ENCODE assay signal across 9 cellular contexts in genomic region chr12:48001426-48002178, GRCh38. TPM values are rescaled to one million over a fixed set of nuclear protein-coding genes. Genes with fewer than 3 reads are reported as not detected.
DNase-seq lines count a peak whose midpoint lies in the region; ATAC-seq, FAIRE-seq and TF ChIP-seq lines count a peak whose summit lies in the region.
"Had no signal": no experiment of that assay in that cellular context is flagged by ENCODE, and none has a peak within 500 bp of the region (broad histone marks: within the 10 kb centered on the region; RNA-seq: fewer than 3 reads in every experiment).

No MANE protein-coding gene starts in this region.

- no peak overlapping the region for H3K27ac ChIP-seq in CD4-positive, CD25-positive, alpha-beta regulatory T cell (ENCODE audit: insufficient read depth, low read length, poor library complexity, severe bottlenecking)
- H3K27ac ChIP-seq in gastroesophageal sphincter = peak overlapping the region in 3 of 4 donors; percentile 4 to 46 (median 17)
- H3K27ac ChIP-seq in ovary = no peak overlapping the region

- H3K36me3 ChIP-seq in CD4-positive, CD25-positive, alpha-beta regulatory T cell (ENCODE audit: control insufficient read depth, insufficient read depth, low read length) = no peaks in the 10 kb centered on the region
- H3K36me3 ChIP-seq in gastroesophageal sphincter = no peaks in the 10 kb centered on the region
- H3K36me3 ChIP-seq in ovary = no peaks in the 10 kb centered on the region

- peaks cover 51% of the 10 kb centered on the region for H3K27me3 ChIP-seq in CD4-positive, CD25-positive, alpha-beta regulatory T cell (ENCODE audit: control insufficient read depth, insufficient read depth, low read length)
- H3K27me3 ChIP-seq in gastroesophageal sphincter (peaks cover 96% of the 10 kb centered on the region), ovary (peaks cover 2% of the 10 kb centered on the region)

- no peak for ATAC-seq in CD4-positive, CD25-positive, alpha-beta regulatory T cell (ENCODE audit: low read depth in 2 of 2)
- ATAC-seq in WTC11 (peak; percentile 57), gastroesophageal sphincter (peak; percentile 65), HG03571 (IDR thresholded peaks at IDR 0.05; ENCODE audit: unreplicated experiment) (no peak)

- TF ChIP-seq POLR2A in gastroesophageal sphincter (IDR thresholded peaks at IDR 0.05) (no peak), ovary (IDR thresholded peaks at IDR 0.05) (no peak)

- peaks cover 11 to 39% (median 22%) of the 10 kb centered on the region in 4 donors for H3K4me1 Mint-ChIP-seq in CD4-positive, CD25-positive, alpha-beta regulatory T cell
- H3K4me1 Mint-ChIP-seq in WTC11 = peaks cover 67% of the 10 kb centered on the region

- intact Hi-C loops in ovary (cut with DNase I) = no loop called here

- no peaks in the 10 kb centered on the region for H3K36me3 Mint-ChIP-seq in CD4-positive, CD25-positive, alpha-beta regulatory T cell
- no peaks in the 10 kb centered on the region for H3K36me3 Mint-ChIP-seq in WTC11

- no peak for FAIRE-seq in HTR-8/SVneo (lab: Jason Lieb, UNC)

- peak overlapping the region; percentile 41 to 86 (median 81) for H3K4me3 Mint-ChIP-seq in CD4-positive, CD25-positive, alpha-beta regulatory T cell
- H3K4me3 Mint-ChIP-seq in WTC11 = peak overlapping the region; percentile 81

- WGBS in gastroesophageal sphincter (ENCODE audit: low coverage in 1 of 2), 2 donors = 0% methylated on average over 8 of the region's 51 CpGs; no CpG with 5 or more reads in 1 of the 2 donors
- WGBS in ovary, 3 donors = 0 to 1% (median 0%) methylated on average over 51 of the region's 51 CpGs

- CTCF ChIA-PET in WTC11 (lab: Charles Lee) = interaction anchor here (0.5 to 4.0 kb wide), 8 partner anchors 20 to 243 kb away, joined by 3 to 18 read pairs (median 6); partner anchors contain the start of genes RAPGEF3, TMEM106C and VDR

- no peak overlapping the region for H3K27ac Mint-ChIP-seq in CD4-positive, CD25-positive, alpha-beta regulatory T cell
- no peak overlapping the region for H3K27ac Mint-ChIP-seq in WTC11

- TF ChIP-seq EP300 in gastroesophageal sphincter (IDR thresholded peaks at IDR 0.05) (no peak), ovary (IDR thresholded peaks at IDR 0.05) (no peak)

- POLR2A ChIA-PET in WTC11 (lab: Charles Lee) = interaction anchor here (0.6 to 1.0 kb wide), 2 partner anchors 30 to 87 kb away, joined by 3 read pairs; no protein-coding TSS in a partner anchor

- no peaks in the 10 kb centered on the region for H3K9me3 ChIP-seq in CD4-positive, CD25-positive, alpha-beta regulatory T cell (ENCODE audit: control insufficient read depth in 2 of 2, low read length in 2 of 2)
- H3K9me3 ChIP-seq in gastroesophageal sphincter (no peaks in the 10 kb centered on the region), ovary (no peaks in the 10 kb centered on the region)

- H3K4me3 ChIP-seq in CD4-positive, CD25-positive, alpha-beta regulatory T cell (ENCODE audit: low read depth, low read length) = no peak overlapping the region
- H3K4me3 ChIP-seq in gastroesophageal sphincter = peak overlapping the region; percentile 20 to 51
- H3K4me3 ChIP-seq in ovary = peak overlapping the region; percentile 39

- no peak for TF ChIP-seq CTCF in WTC11 (IDR thresholded peaks at IDR 0.05)
- no peak for TF ChIP-seq CTCF in gastroesophageal sphincter (IDR thresholded peaks at IDR 0.05)
- TF ChIP-seq CTCF in ovary (IDR thresholded peaks at IDR 0.05) = no peak

- H3K4me1 ChIP-seq in CD4-positive, CD25-positive, alpha-beta regulatory T cell (ENCODE audit: control insufficient read depth, insufficient read depth, low read length, poor library complexity, severe bottlenecking) = peaks cover 37% of the 10 kb centered on the region
- H3K4me1 ChIP-seq in gastroesophageal sphincter = peaks cover 6 to 47% (median 34%) of the 10 kb centered on the region in 3 donors
- H3K4me1 ChIP-seq in ovary (ENCODE audit: insufficient read depth) = peaks cover 13% of the 10 kb centered on the region

- peaks cover 0 to 2% (median 0%) of the 10 kb centered on the region in 7 donors for H3K9me3 Mint-ChIP-seq in CD4-positive, CD25-positive, alpha-beta regulatory T cell
- H3K9me3 Mint-ChIP-seq in WTC11 = no peaks in the 10 kb centered on the region

- no peak for DNase-seq in CD4-positive, CD25-positive, alpha-beta regulatory T cell
- DNase-seq in HTR-8/SVneo (ENCODE audit: insufficient read length, low spot score) = peak; percentile 52
- peak; percentile 78 for DNase-seq in WTC11 (ENCODE audit: low spot score)
- peak in 2 of 5 donors; percentile 55 to 56 for DNase-seq in ovary
- no peak for DNase-seq in SKM-1 treated with dmso at 0.1 percent for 144 hours (lab: John Stamatoyannopoulos, UW; ENCODE audit: unreplicated experiment)
- no peak for DNase-seq in NCI-H1436 treated with DMSO at 0.1 percent for 48 hours (lab: John Stamatoyannopoulos, UW)

- H3K27me3 Mint-ChIP-seq in CD4-positive, CD25-positive, alpha-beta regulatory T cell = peaks cover 90% of the 10 kb centered on the region
- peaks cover 100% of the 10 kb centered on the region for H3K27me3 Mint-ChIP-seq in WTC11 (ENCODE audit: low read depth)

TF ChIP-seq in WTC11, 78 proteins besides CTCF, POLR2A, EP300 and RAD21 (continues in another document):
- TF ChIP-seq NR3C1 (CRISPR knock-in tag; conservative IDR thresholded peaks at IDR 0.05; ENCODE audit: low read depth) (no peak), SMAD4 (CRISPR knock-in tag; IDR thresholded peaks at IDR 0.05) (no peak), ETV6 (CRISPR knock-in tag; IDR thresholded peaks at IDR 0.05) (no peak), FOXK1 (CRISPR knock-in tag; IDR thresholded peaks at IDR 0.05) (no peak), TCF7 (CRISPR knock-in tag; IDR thresholded peaks at IDR 0.05; ENCODE audit: low read depth) (no peak), ZNF232 (CRISPR knock-in tag; IDR thresholded peaks at IDR 0.05) (no peak), TP53 (CRISPR knock-in tag; IDR thresholded peaks at IDR 0.05) (no peak), ZNF425 (CRISPR knock-in tag; conservative IDR thresholded peaks at IDR 0.05) (no peak), HMGXB4 (CRISPR knock-in tag; IDR thresholded peaks at IDR 0.05) (no peak)
- TF ChIP-seq, protein P1, sequence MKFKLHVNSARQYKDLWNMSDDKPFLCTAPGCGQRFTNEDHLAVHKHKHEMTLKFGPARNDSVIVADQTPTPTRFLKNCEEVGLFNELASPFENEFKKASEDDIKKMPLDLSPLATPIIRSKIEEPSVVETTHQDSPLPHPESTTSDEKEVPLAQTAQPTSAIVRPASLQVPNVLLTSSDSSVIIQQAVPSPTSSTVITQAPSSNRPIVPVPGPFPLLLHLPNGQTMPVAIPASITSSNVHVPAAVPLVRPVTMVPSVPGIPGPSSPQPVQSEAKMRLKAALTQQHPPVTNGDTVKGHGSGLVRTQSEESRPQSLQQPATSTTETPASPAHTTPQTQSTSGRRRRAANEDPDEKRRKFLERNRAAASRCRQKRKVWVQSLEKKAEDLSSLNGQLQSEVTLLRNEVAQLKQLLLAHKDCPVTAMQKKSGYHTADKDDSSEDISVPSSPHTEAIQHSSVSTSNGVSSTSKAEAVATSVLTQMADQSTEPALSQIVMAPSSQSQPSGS (CRISPR knock-in tag; IDR thresholded peaks at IDR 0.05; ENCODE audit: borderline replicate concordance, low read depth) = no peak
- TF ChIP-seq, protein P2, sequence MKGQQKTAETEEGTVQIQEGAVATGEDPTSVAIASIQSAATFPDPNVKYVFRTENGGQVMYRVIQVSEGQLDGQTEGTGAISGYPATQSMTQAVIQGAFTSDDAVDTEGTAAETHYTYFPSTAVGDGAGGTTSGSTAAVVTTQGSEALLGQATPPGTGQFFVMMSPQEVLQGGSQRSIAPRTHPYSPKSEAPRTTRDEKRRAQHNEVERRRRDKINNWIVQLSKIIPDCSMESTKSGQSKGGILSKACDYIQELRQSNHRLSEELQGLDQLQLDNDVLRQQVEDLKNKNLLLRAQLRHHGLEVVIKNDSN (CRISPR knock-in tag; IDR thresholded peaks at IDR 0.05) = no peak

RNA-seq across cellular contexts. Expression of gene COL2A1, which starts 2.7 kb away (rescaled TPM):
- not detected for total RNA-seq in CD4-positive, CD25-positive, alpha-beta regulatory T cell
- not detected for polyA plus RNA-seq in CD4-positive, CD25-positive, alpha-beta regulatory T cell
- total RNA-seq in WTC11 (2021) = 18.2 to 24.3 TPM (median 20.9 TPM) in 3 replicates
- not detected for total RNA-seq in gastroesophageal sphincter
- 1 to 10 TPM in 5 of 7 donors, under 1 TPM in 1, not detected in 1; 0.72 to 1.5 (median 1.1) TPM for total RNA-seq in ovary
- under 1 TPM; 0.05 to 0.30 TPM for polyA plus RNA-seq in ovary
- total RNA-seq: LHCN-M2 had no signal

RNA-seq across cellular contexts. Expression of gene TMEM106C, which starts 38.2 kb away (rescaled TPM):
- total RNA-seq in CD4-positive, CD25-positive, alpha-beta regulatory T cell = 26.4 TPM
- 10 to 100 TPM; 54.1 to 74.8 (median 68.8) TPM for polyA plus RNA-seq in CD4-positive, CD25-positive, alpha-beta regulatory T cell
- total RNA-seq in WTC11 (2021) (48.3 to 50.8 TPM (median 49.1 TPM) in 3 replicates), gastroesophageal sphincter (100 to 1,000 TPM in 2 of 4 donors, 10 to 100 TPM in 2; 67.3 to 156 (median 95.1) TPM), ovary (10 to 100 TPM; 31.1 to 87.5 (median 55.0) TPM)
- 100 to 1,000 TPM in 1 of 2 donors, 10 to 100 TPM in 1; 52.0 to 110 TPM for polyA plus RNA-seq in ovary

Comparison
In these comparisons a context has a peak if more than half of its experiments do, and no peak if none do; other contexts are left out.
1. ATAC-seq: peak in WTC11 (single experiment) and gastroesophageal sphincter (single experiment); none in CD4-positive, CD25-positive, alpha-beta regulatory T cell (0 of 2) and HG03571 (single experiment).
2. DNase-seq: peak in HTR-8/SVneo (single experiment) and WTC11 (single experiment); none in CD4-positive, CD25-positive, alpha-beta regulatory T cell (0 of 3), SKM-1 treated with dmso at 0.1 percent for 144 hours (single experiment) and NCI-H1436 treated with DMSO at 0.1 percent for 48 hours (single experiment).
3. H3K27ac ChIP-seq: peak in gastroesophageal sphincter (3 of 4); none in CD4-positive, CD25-positive, alpha-beta regulatory T cell (single experiment) and ovary (0 of 2).